ENCODE assay signal across 1 cellular context in the genomic region with DNA sequence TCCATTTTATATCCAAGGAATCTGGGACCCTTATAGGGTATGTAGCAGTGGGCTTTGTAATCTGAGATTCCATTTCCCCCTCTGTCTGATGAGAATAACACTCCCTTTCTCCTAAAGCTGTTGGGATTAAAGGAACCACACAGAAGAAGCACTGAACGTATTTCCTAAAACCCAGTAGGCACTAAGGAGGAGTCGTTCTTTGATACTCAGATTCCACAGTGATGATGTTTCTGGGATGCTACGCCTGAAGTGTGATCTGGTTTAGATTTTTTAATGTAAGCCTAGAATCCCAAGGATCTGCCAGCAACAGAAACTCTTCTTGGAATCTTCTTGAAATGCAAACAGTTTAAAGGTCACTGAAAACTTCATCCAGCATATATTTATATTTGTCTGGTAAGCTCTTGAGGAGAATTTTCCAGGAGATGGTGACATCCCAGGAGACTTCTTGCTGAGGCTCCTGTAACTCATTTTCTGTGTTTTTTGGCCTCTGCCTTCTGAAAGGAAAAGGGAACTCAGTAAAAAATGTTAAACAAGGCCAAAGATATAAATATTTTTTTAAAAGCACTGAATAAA.
TF ChIP-seq lines count a peak whose summit lies in the region.

No MANE protein-coding gene starts in this region.

TF ChIP-seq in IMR-90, 13 proteins besides CTCF, POLR2A, EP300 and RAD21:
- TF ChIP-seq MXI1 (IDR thresholded peaks at IDR 0.05; ENCODE audit: borderline replicate concordance, low read depth, low read length) (no peak), CHD1 (IDR thresholded peaks at IDR 0.05; ENCODE audit: low read depth, low read length) (no peak), RFX5 (IDR thresholded peaks at IDR 0.05; ENCODE audit: low read depth, low read length) (no peak)
